In genomic region chr5:33284681-33285080, GRCh38 we compare ENCODE assay signal across 26 cellular contexts.
"Had no signal": no experiment of that assay in that cellular context is flagged by ENCODE, and none has a peak within 500 bp of the region (broad histone marks: within the 10 kb centered on the region; RNA-seq: fewer than 3 reads in every experiment).

No MANE protein-coding gene starts in this region.

- H3K9me3 Mint-ChIP-seq: activated naive CD8-positive, alpha-beta T cell treated with anti-CD3 and anti-CD28 coated beads, Interleukin-2, amount 50 U/mL, for 24 hours; WTC11 had no signal

- H3K4me1 Mint-ChIP-seq: activated naive CD8-positive, alpha-beta T cell treated with anti-CD3 and anti-CD28 coated beads, Interleukin-2, amount 50 U/mL, for 24 hours; T-helper 17 cell had no signal

- ATAC-seq: activated CD8-positive, alpha-beta T cell treated with anti-CD3 and anti-CD28 coated beads, Interleukin-2, amount 10 ng/mL, durations not matched to agents 7 days and 5 days; activated naive CD4-positive, alpha-beta T cell treated with anti-CD3 and anti-CD28 coated beads, Interleukin-2, amount 50 U/mL, for 72 hours; activated naive CD8-positive, alpha-beta T cell treated with anti-CD3 and anti-CD28 coated beads, Interleukin-2, amount 50 U/mL, for 24 hours; T-helper 17 cell; WTC11 had no signal

- H3K27me3 ChIP-seq: ascending aorta, brain microvascular endothelial cell, cardiac muscle cell, SJCRH30 had no signal

- H3K27me3 Mint-ChIP-seq: activated naive CD8-positive, alpha-beta T cell treated with anti-CD3 and anti-CD28 coated beads, Interleukin-2, amount 50 U/mL, for 24 hours; T-helper 17 cell had no signal

- H3K4me1 ChIP-seq: SJCRH30 had no signal

- H3K4me2 ChIP-seq: KMS-11 had no signal

- H3K27ac ChIP-seq: ascending aorta, brain microvascular endothelial cell, cardiac muscle cell, KMS-11, SJCRH30 had no signal

- H3K36me3 ChIP-seq: ascending aorta, brain microvascular endothelial cell, cardiac muscle cell, SJCRH30 had no signal

- H3K4me3 Mint-ChIP-seq: activated CD8-positive, alpha-beta T cell treated with anti-CD3 and anti-CD28 coated beads, Interleukin-2, amount 10 ng/mL, durations not matched to agents 7 days and 5 days; activated naive CD8-positive, alpha-beta T cell treated with anti-CD3 and anti-CD28 coated beads, Interleukin-2, amount 50 U/mL, for 24 hours; T-helper 17 cell; WTC11 had no signal

- H3K4me3 ChIP-seq: ascending aorta, cardiac muscle cell, SJCRH30 had no signal

- H3K36me3 Mint-ChIP-seq: activated naive CD4-positive, alpha-beta T cell treated with anti-CD3 and anti-CD28 coated beads, Interleukin-2, amount 50 U/mL, for 72 hours; WTC11 had no signal

- H3K9me3 ChIP-seq: ascending aorta, SJCRH30 had no signal

- DNase-seq: activated CD4-positive, alpha-beta T cell treated with anti-CD3 and anti-CD28 coated beads for 48 hours; activated CD4-positive, alpha-beta T cell treated with anti-CD3 and anti-CD28 coated beads, Interleukin-2, amount 50 U/mL, for 4 hours; activated CD4-positive, CD25-positive, alpha-beta regulatory T cell treated with anti-CD3 and anti-CD28 coated beads, Interleukin-2, amount 50 U/mL, for 72 hours; activated CD8-positive, alpha-beta memory T cell treated with anti-CD3 and anti-CD28 coated beads, Interleukin-2, amount 50 U/mL, for 48 hours; activated CD8-positive, alpha-beta T cell treated with anti-CD3 and anti-CD28 coated beads, Interleukin-2, amount 10 ng/mL, durations not matched to agents 7 days and 5 days; activated naive CD4-positive, alpha-beta T cell treated with Interleukin-2 at 50 U/mL for 16 hours; activated naive CD8-positive, alpha-beta T cell treated with anti-CD3 and anti-CD28 coated beads, Interleukin-2, amount 50 U/mL, for 24 hours; activated T-cell treated with anti-CD3 and anti-CD28 coated beads, Interleukin-2, amount 50 U/mL, for 1 hour; amniotic stem cell; brain microvascular endothelial cell; NCI-H1092; NCI-H1417; NCI-H1930; NCI-H2107; NCI-H2171 treated with DMSO at 0.1 percent for 48 hours; NCI-H226; NCI-H526; NCI-H774; SJCRH30; T-helper 17 cell; T-helper 9 cell had no signal

- H3K9ac ChIP-seq: KMS-11 had no signal

- H3K27ac Mint-ChIP-seq: activated CD8-positive, alpha-beta T cell treated with anti-CD3 and anti-CD28 coated beads, Interleukin-2, amount 10 ng/mL, durations not matched to agents 7 days and 5 days; activated naive CD4-positive, alpha-beta T cell treated with anti-CD3 and anti-CD28 coated beads, Interleukin-2, amount 50 U/mL, for 72 hours; activated naive CD8-positive, alpha-beta T cell treated with anti-CD3 and anti-CD28 coated beads, Interleukin-2, amount 50 U/mL, for 24 hours; T-helper 17 cell; WTC11 had no signal
